15 cellular contexts compared by ENCODE assay signal in the genomic region with DNA sequence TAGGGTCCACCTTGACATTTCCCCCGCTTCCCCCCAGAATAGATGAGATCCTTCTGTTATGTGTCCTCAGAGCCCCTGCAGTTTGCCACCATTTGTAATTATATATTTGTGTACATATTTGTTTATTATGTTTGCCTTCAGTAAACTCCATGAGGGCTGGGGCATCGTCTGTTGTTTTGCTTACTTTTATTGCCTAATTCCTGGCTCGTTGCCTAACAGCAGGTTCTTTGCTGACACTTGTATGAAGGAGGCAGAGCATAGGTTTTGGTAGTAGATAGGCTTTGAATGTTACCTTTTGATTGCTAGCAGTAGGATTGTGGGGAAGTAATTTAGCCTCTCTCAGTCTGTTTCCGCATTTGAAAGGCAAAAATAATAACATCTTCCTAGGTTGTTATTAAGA. TPM values are rescaled to one million over a fixed set of nuclear protein-coding genes. Genes with fewer than 3 reads are reported as not detected.
DNase-seq lines count a peak whose midpoint lies in the region; ATAC-seq, FAIRE-seq and TF ChIP-seq lines count a peak whose summit lies in the region.
"Had no signal": no experiment of that assay in that cellular context is flagged by ENCODE, and none has a peak within 500 bp of the region (broad histone marks: within the 10 kb centered on the region; RNA-seq: fewer than 3 reads in every experiment).

No MANE protein-coding gene starts in this region.

- no peak for ATAC-seq in GM21360 (IDR thresholded peaks at IDR 0.05; ENCODE audit: unreplicated experiment)
- no peak for ATAC-seq in GM21529 (IDR thresholded peaks at IDR 0.05; ENCODE audit: unreplicated experiment)
- ATAC-seq: activated T-cell treated with anti-CD3 and anti-CD28 coated beads, Interleukin-2, amount 50 U/mL, for 72 hours; stimulated activated effector memory CD8-positive, alpha-beta T cell treated with anti-CD3 and anti-CD28 coated beads, Interleukin-12 subunit alpha, Interleukin-12 subunit beta, amount 100 ng/mL, for 72 hours had no signal

- no peak for TF ChIP-seq POLR2A in NB4 (IDR thresholded peaks at IDR 0.05; ENCODE audit: extremely low read depth, insufficient read length)

- no peak for TF ChIP-seq CTCF in NB4 (IDR thresholded peaks at IDR 0.05; ENCODE audit: low read depth, low read length)
- no peak for TF ChIP-seq CTCF in GM20000 (IDR thresholded peaks at IDR 0.05; ENCODE audit: extremely low read depth, missing control alignments)

- peak; percentile 47 for FAIRE-seq in islet of Langerhans (lab: Jason Lieb, UNC)

- peak; percentile 17 for DNase-seq in DMS 273 treated with DMSO at 0.1 percent for 48 hours (lab: John Stamatoyannopoulos, UW)
- peak; percentile 26 for DNase-seq in NB4 (ENCODE audit: low read depth)
- DNase-seq in NOMO-1 (lab: John Stamatoyannopoulos, UW; ENCODE audit: unreplicated experiment in 2 of 2), result peak; percentile 35 to 56
- no peak for DNase-seq in GM20000 (ENCODE audit: low spot score)
- DNase-seq in mucosa of gallbladder (ENCODE audit: low spot score), result no peak
- DNase-seq: activated CD4-positive, alpha-beta T cell treated with anti-CD3 and anti-CD28 coated beads for 1 hour; activated T-cell treated with anti-CD3 and anti-CD28 coated beads, Interleukin-2, amount 50 U/mL, for 72 hours; BE2C; GF-D8; NCI-H526; nucleus accumbens had no signal

- no peak overlapping the region for H3K4me3 ChIP-seq in NB4 (ENCODE audit: low read depth, low read length)

RNA-seq across cellular contexts. Expression of a gene that starts 9.9 kb away (rescaled TPM):
- total RNA-seq in mucosa of gallbladder, result 36.5 TPM

Comparison
In these comparisons a context has a peak if more than half of its experiments do, and no peak if none do; other contexts are left out.
1. DNase-seq: peak in DMS 273 treated with DMSO at 0.1 percent for 48 hours (single experiment), NB4 (single experiment) and NOMO-1 (2 of 2); none in GM20000 (single experiment) and mucosa of gallbladder (single experiment).